8 cellular contexts compared by ENCODE assay signal in genomic region chr6:31736026-31736767, GRCh38. TPM values are rescaled to one million over a fixed set of nuclear protein-coding genes. Genes with fewer than 3 reads are reported as not detected.
DNase-seq lines count a peak whose midpoint lies in the region; ATAC-seq and TF ChIP-seq lines count a peak whose summit lies in the region.

CLIC1 (minus strand) TSS chr6:31736530; CDS start chr6:31736300, 230 bp downstream.

- H3K4me1 ChIP-seq in Loucy (ENCODE audit: insufficient read depth, low read length, poor library complexity, severe bottlenecking) (peaks cover 60% of the 10 kb centered on the region), tibial artery (peaks cover 0 to 48% (median 28%) of the 10 kb centered on the region in 4 donors)

- no peak for TF ChIP-seq CTCF in Loucy (conservative IDR thresholded peaks at IDR 0.05; ENCODE audit: low read length)
- TF ChIP-seq CTCF in osteocyte (IDR thresholded peaks at IDR 0.05): no peak
- TF ChIP-seq CTCF in tibial artery (IDR thresholded peaks at IDR 0.05): no peak

- DNase-seq in SKM-1 (lab: John Stamatoyannopoulos, UW; ENCODE audit: unreplicated experiment): peak; percentile 94
- DNase-seq in activated naive CD4-positive, alpha-beta T cell treated with anti-CD3 and anti-CD28 coated beads, Interleukin-2, amount 10 ng/mL, durations not matched to agents 7 days and 5 days: peak; percentile 88
- DNase-seq in germinal center (ENCODE audit: low spot score): peak; percentile 87
- peak; percentile 93 for DNase-seq in osteocyte (ENCODE audit: extremely low spot score, unreplicated experiment)
- DNase-seq in tibial artery: peak; percentile 92 to 95

- ATAC-seq in GM18498 (IDR thresholded peaks at IDR 0.05; ENCODE audit: unreplicated experiment) (peak; percentile 32), GM21526 (IDR thresholded peaks at IDR 0.05; ENCODE audit: low FRiP score, unreplicated experiment) (no peak)

- H3K4me2 ChIP-seq in Loucy (ENCODE audit: low read depth, low read length, poor library complexity, severe bottlenecking): peak within 1 kb of the TSS; percentile 99

- H3K9me3 ChIP-seq in Loucy (ENCODE audit: insufficient read depth, low read depth, low read length) (no peaks in the 10 kb centered on the region), tibial artery (no peaks in the 10 kb centered on the region)

- H3K36me3 ChIP-seq in Loucy (ENCODE audit: insufficient read depth, low read length) (peaks cover 27% of the 10 kb centered on the region), tibial artery (peaks cover 31 to 32% (median 31%) of the 10 kb centered on the region in 3 donors)

- H3F3A ChIP-seq in Loucy (ENCODE audit: low read depth): peaks cover 20% of the 10 kb centered on the region

- H3K9me3 Mint-ChIP-seq in activated naive CD4-positive, alpha-beta T cell treated with anti-CD3 and anti-CD28 coated beads, Interleukin-2, amount 10 ng/mL, durations not matched to agents 7 days and 5 days: no peaks in the 10 kb centered on the region
- no peaks in the 10 kb centered on the region for H3K9me3 Mint-ChIP-seq in osteocyte (ENCODE audit: unreplicated experiment)

- H3K4me3 ChIP-seq in Loucy (ENCODE audit: low read length, poor library complexity, severe bottlenecking): peak within 1 kb of the TSS; percentile 100
- peak within 1 kb of the TSS; percentile 64 to 87 for H3K4me3 ChIP-seq in tibial artery

- CTCF ChIA-PET in activated naive CD4-positive, alpha-beta T cell treated with anti-CD3 and anti-CD28 coated beads, Interleukin-2, amount 10 ng/mL, durations not matched to agents 7 days and 5 days (lab: Charles Lee): interaction anchor here (0.6 to 3.7 kb wide), 6 partner anchors 8 to 78 kb away, joined by 3 to 23 read pairs (median 4); no protein-coding TSS in a partner anchor

- intact Hi-C loops in tibial artery (cut with DNase I; ENCODE audit: low total_unique reads): loop anchor here (5.0 kb wide), 1 partner anchor 34 kb away; the partner anchor contains the start of gene ABHD16A

- H3K27ac ChIP-seq in tibial artery: peak within 1 kb of the TSS; percentile 86 to 96

- H3K27me3 Mint-ChIP-seq in activated naive CD4-positive, alpha-beta T cell treated with anti-CD3 and anti-CD28 coated beads, Interleukin-2, amount 10 ng/mL, durations not matched to agents 7 days and 5 days: peaks cover 5% of the 10 kb centered on the region
- no peaks in the 10 kb centered on the region for H3K27me3 Mint-ChIP-seq in osteocyte (ENCODE audit: unreplicated experiment)

- no peak within 1 kb of the TSS for H2AFZ ChIP-seq in Loucy (ENCODE audit: low read length)

- H3K27ac Mint-ChIP-seq in activated naive CD4-positive, alpha-beta T cell treated with anti-CD3 and anti-CD28 coated beads, Interleukin-2, amount 10 ng/mL, durations not matched to agents 7 days and 5 days: peak within 1 kb of the TSS; percentile 93
- peak within 1 kb of the TSS; percentile 96 for H3K27ac Mint-ChIP-seq in osteocyte (ENCODE audit: unreplicated experiment)

- H3K9me2 ChIP-seq in Loucy (replicated peaks; ENCODE audit: low read depth, low read length): no peaks in the 10 kb centered on the region

- H3K79me2 ChIP-seq in Loucy (ENCODE audit: insufficient read depth, low read length): peaks cover 75% of the 10 kb centered on the region

- H3K9ac ChIP-seq in Loucy (ENCODE audit: low read depth, low read length, poor library complexity, severe bottlenecking): peak within 1 kb of the TSS; percentile 100

- H3K36me3 Mint-ChIP-seq in activated naive CD4-positive, alpha-beta T cell treated with anti-CD3 and anti-CD28 coated beads, Interleukin-2, amount 10 ng/mL, durations not matched to agents 7 days and 5 days: peaks cover 48% of the 10 kb centered on the region
- peaks cover 16% of the 10 kb centered on the region for H3K36me3 Mint-ChIP-seq in osteocyte (ENCODE audit: unreplicated experiment)

- H3K4me3 Mint-ChIP-seq in activated naive CD4-positive, alpha-beta T cell treated with anti-CD3 and anti-CD28 coated beads, Interleukin-2, amount 10 ng/mL, durations not matched to agents 7 days and 5 days: peak within 1 kb of the TSS; percentile 100
- peak within 1 kb of the TSS; percentile 99 for H3K4me3 Mint-ChIP-seq in osteocyte (ENCODE audit: unreplicated experiment)

- H3K4me1 Mint-ChIP-seq in activated naive CD4-positive, alpha-beta T cell treated with anti-CD3 and anti-CD28 coated beads, Interleukin-2, amount 10 ng/mL, durations not matched to agents 7 days and 5 days: peaks cover 69% of the 10 kb centered on the region
- H3K4me1 Mint-ChIP-seq in osteocyte (ENCODE audit: unreplicated experiment): peaks cover 58% of the 10 kb centered on the region

- H3K27me3 ChIP-seq in Loucy (ENCODE audit: insufficient read depth, low read length, poor library complexity, severe bottlenecking): peaks cover 9% of the 10 kb centered on the region
- no peaks in the 10 kb centered on the region for H3K27me3 ChIP-seq in tibial artery

- peaks cover 29% of the 10 kb centered on the region for H4K20me1 ChIP-seq in Loucy (ENCODE audit: insufficient read depth, low read length, poor library complexity, severe bottlenecking)

RNA-seq across cellular contexts. Expression of gene CLIC1, which starts in this region (rescaled TPM):
- 230 and 242 TPM in 2 replicates for total RNA-seq in osteocyte
